In the genomic region with DNA sequence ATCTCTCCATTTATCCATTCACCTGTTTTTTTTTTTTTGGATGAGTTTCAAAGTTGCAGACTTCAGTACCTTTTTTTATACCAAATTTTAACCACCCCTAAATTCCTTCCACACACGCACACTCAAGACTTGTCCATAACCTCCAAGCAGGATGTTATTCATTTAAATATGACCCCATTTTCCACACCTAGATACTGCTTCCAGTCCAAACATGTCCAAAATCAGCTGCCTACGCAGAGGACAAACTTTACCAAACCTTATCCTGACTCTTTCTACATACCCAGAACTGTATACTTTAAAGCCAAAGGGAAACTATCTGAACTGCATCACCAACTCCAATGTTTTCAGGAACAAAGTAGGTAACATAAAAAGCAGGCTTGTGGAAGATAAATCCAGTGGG, we compare ENCODE assay signal across 22 cellular contexts. TPM values are rescaled to one million over a fixed set of nuclear protein-coding genes. Genes with fewer than 3 reads are reported as not detected.
DNase-seq lines count a peak whose midpoint lies in the region; ATAC-seq, FAIRE-seq and TF ChIP-seq lines count a peak whose summit lies in the region.
"Had no signal": no experiment of that assay in that cellular context is flagged by ENCODE, and none has a peak within 500 bp of the region (broad histone marks: within the 10 kb centered on the region; RNA-seq: fewer than 3 reads in every experiment).

No MANE protein-coding gene starts in this region.

- DNase-seq in Karpas-422 (peak; percentile 23), bronchial epithelial cell (ENCODE audit: low read depth) (peak; percentile 98), foreskin keratinocyte (peak; percentile 86 to 92), activated gamma-delta T cell treated with Interleukin-2 at 50 U/mL for 16 hours (no peak)
- no peak for DNase-seq in stimulated activated effector memory CD8-positive, alpha-beta T cell treated with anti-CD3 and anti-CD28 coated beads, Interleukin-12 subunit alpha, Interleukin-12 subunit beta, amount 100 ng/mL, for 72 hours (ENCODE audit: low spot score in 2 of 2)
- DNase-seq in activated CD8-positive, alpha-beta memory T cell treated with anti-CD3 and anti-CD28 coated beads, Interleukin-2, amount 50 U/mL, for 4 hours: no peak
- DNase-seq: ACHN; Calu3; CD8-positive, alpha-beta memory T cell; HCEC 1CT; NCI-H1694; NCI-H2081 treated with DMSO at 0.1 percent for 48 hours; NCI-H446; NCI-H526; SHP77 treated with DMSO at 0.1 percent for 48 hours had no signal

- peak overlapping the region; percentile 20 for H3K27ac Mint-ChIP-seq in stimulated activated effector memory CD8-positive, alpha-beta T cell treated with anti-CD3 and anti-CD28 coated beads, Interleukin-12 subunit alpha, Interleukin-12 subunit beta, amount 100 ng/mL, for 72 hours

- ATAC-seq in foreskin keratinocyte: peak; percentile 69
- ATAC-seq in stimulated activated effector memory CD8-positive, alpha-beta T cell treated with anti-CD3 and anti-CD28 coated beads, Interleukin-12 subunit alpha, Interleukin-12 subunit beta, amount 100 ng/mL, for 72 hours: no peak
- no peak for ATAC-seq in GM18907 (IDR thresholded peaks at IDR 0.05; ENCODE audit: unreplicated experiment)
- ATAC-seq: GM23338 had no signal

- H3K4me3 Mint-ChIP-seq in stimulated activated effector memory CD8-positive, alpha-beta T cell treated with anti-CD3 and anti-CD28 coated beads, Interleukin-12 subunit alpha, Interleukin-12 subunit beta, amount 100 ng/mL, for 72 hours: peak overlapping the region; percentile 39
- H3K4me3 Mint-ChIP-seq: GM23338 had no signal

- H3K36me3 ChIP-seq in Karpas-422 (ENCODE audit: insufficient read depth, low read length) (no peaks in the 10 kb centered on the region), bronchial epithelial cell (ENCODE audit: control insufficient read depth, insufficient read depth, low read length) (no peaks in the 10 kb centered on the region)

- TF ChIP-seq CTCF in bronchial epithelial cell (IDR thresholded peaks at IDR 0.05; ENCODE audit: insufficient read depth, low read length, severe bottlenecking): no peak
- no peak for TF ChIP-seq CTCF in foreskin keratinocyte (conservative IDR thresholded peaks at IDR 0.05)

- H3K9me3 ChIP-seq in Karpas-422 (ENCODE audit: low read length): no peaks in the 10 kb centered on the region

- no peak for FAIRE-seq in bronchial epithelial cell (lab: Jason Lieb, UNC)
- FAIRE-seq: G401.6, GM12892 had no signal

- H3K27ac ChIP-seq in Karpas-422 (ENCODE audit: low read length) (no peak overlapping the region), foreskin keratinocyte (peak overlapping the region; percentile 92)
- H3K27ac ChIP-seq: SK-N-MC had no signal

- no peaks in the 10 kb centered on the region for H3K79me2 ChIP-seq in Karpas-422 (ENCODE audit: low read length)

- H3K9ac ChIP-seq in Karpas-422 (ENCODE audit: low read length): no peak overlapping the region
- H3K9ac ChIP-seq: BLaER1 treated with 17β-estradiol and CSF1 and Interleukin-3, amounts not matched to agents 10 nM and 100 nM had no signal

- no peak overlapping the region for H2AFZ ChIP-seq in Karpas-422 (ENCODE audit: low read length)
- H2AFZ ChIP-seq: GM23338 had no signal

- H3K4me1 Mint-ChIP-seq in stimulated activated effector memory CD8-positive, alpha-beta T cell treated with anti-CD3 and anti-CD28 coated beads, Interleukin-12 subunit alpha, Interleukin-12 subunit beta, amount 100 ng/mL, for 72 hours: peaks cover 38% of the 10 kb centered on the region
- H3K4me1 Mint-ChIP-seq: GM23338 had no signal

- H3K4me3 ChIP-seq in Karpas-422 (ENCODE audit: low read length) (no peak overlapping the region), bronchial epithelial cell (ENCODE audit: low read depth, low read length) (peak overlapping the region; percentile 30)
- H3K4me3 ChIP-seq: BLaER1 treated with 17β-estradiol and CSF1 and Interleukin-3, amounts not matched to agents 10 nM and 100 nM; GM23338; SK-N-MC had no signal

- no peaks in the 10 kb centered on the region for H3K9me3 Mint-ChIP-seq in stimulated activated effector memory CD8-positive, alpha-beta T cell treated with anti-CD3 and anti-CD28 coated beads, Interleukin-12 subunit alpha, Interleukin-12 subunit beta, amount 100 ng/mL, for 72 hours
- H3K9me3 Mint-ChIP-seq: CD8-positive, alpha-beta memory T cell; GM23338 had no signal

- H3K9me2 ChIP-seq in Karpas-422 (replicated peaks; ENCODE audit: insufficient read depth, low read length): no peaks in the 10 kb centered on the region

- no peaks in the 10 kb centered on the region for H3K27me3 ChIP-seq in Karpas-422 (ENCODE audit: low read length)
- H3K27me3 ChIP-seq in bronchial epithelial cell (ENCODE audit: control insufficient read depth, insufficient read depth, low read length): no peaks in the 10 kb centered on the region
- no peaks in the 10 kb centered on the region for H3K27me3 ChIP-seq in foreskin keratinocyte
- H3K27me3 ChIP-seq: BLaER1 treated with 17β-estradiol and CSF1 and Interleukin-3, amounts not matched to agents 10 nM and 100 nM had no signal

- no peak overlapping the region for H3K4me2 ChIP-seq in Karpas-422 (ENCODE audit: low read depth, low read length, poor library complexity, severe bottlenecking)
- H3K4me2 ChIP-seq: GM23338 had no signal

- no peaks in the 10 kb centered on the region for H4K20me1 ChIP-seq in Karpas-422 (ENCODE audit: insufficient read depth, low read depth, low read length)
- H4K20me1 ChIP-seq: BLaER1 treated with 17β-estradiol and CSF1 and Interleukin-3, amounts not matched to agents 10 nM and 100 nM had no signal

- H3K4me1 ChIP-seq in Karpas-422 (ENCODE audit: low read length): no peaks in the 10 kb centered on the region
- H3K4me1 ChIP-seq in foreskin keratinocyte: peaks cover 31% of the 10 kb centered on the region

- H3K36me3 Mint-ChIP-seq in stimulated activated effector memory CD8-positive, alpha-beta T cell treated with anti-CD3 and anti-CD28 coated beads, Interleukin-12 subunit alpha, Interleukin-12 subunit beta, amount 100 ng/mL, for 72 hours: peaks cover 4% of the 10 kb centered on the region

RNA-seq across cellular contexts. Expression of a gene that starts 36.0 kb away (rescaled TPM):
- total RNA-seq in Karpas-422 (2014; rRNA removed; shearing (Covaris generic); ENCODE audit: low replicate concordance): 2.7 and 2.8 TPM in 2 replicates
- total RNA-seq in bronchial epithelial cell (0.13 and 0.26 TPM in 2 replicates), foreskin keratinocyte (not detected in 2 replicates)
- not detected in 2 replicates for polyA plus RNA-seq in foreskin keratinocyte
- total RNA-seq: Daoy, GM23338 had no signal
- polyA plus RNA-seq: GM23338 had no signal

Comparison
In these comparisons a context has a peak if more than half of its experiments do, and no peak if none do; other contexts are left out.
1. DNase-seq: peak in Karpas-422 (single experiment), bronchial epithelial cell (single experiment) and foreskin keratinocyte (2 of 2); none in stimulated activated effector memory CD8-positive, alpha-beta T cell treated with anti-CD3 and anti-CD28 coated beads, Interleukin-12 subunit alpha, Interleukin-12 subunit beta, amount 100 ng/mL, for 72 hours (0 of 2), activated gamma-delta T cell treated with Interleukin-2 at 50 U/mL for 16 hours (single experiment) and activated CD8-positive, alpha-beta memory T cell treated with anti-CD3 and anti-CD28 coated beads, Interleukin-2, amount 50 U/mL, for 4 hours (single experiment).